10 cellular contexts compared by ENCODE assay signal in genomic region chr6:33770833-33771341, GRCh38. TPM values are rescaled to one million over a fixed set of nuclear protein-coding genes. Genes with fewer than 3 reads are reported as not detected.
A peak's percentile ranks its signal among the peaks of the same experiment; 100 is the strongest.
DNase-seq lines count a peak whose midpoint lies in the region; ATAC-seq, FAIRE-seq and TF ChIP-seq lines count a peak whose summit lies in the region.
"Had no signal": no experiment of that assay in that cellular context is flagged by ENCODE, and none has a peak within 500 bp of the region (broad histone marks: within the 10 kb centered on the region; RNA-seq: fewer than 3 reads in every experiment).

No MANE protein-coding gene starts in this region.

- peak overlapping the region in 4 of 5 experiments; percentile 2 to 45 (median 24) for H3K4me3 Mint-ChIP-seq in brain

- H3K9ac ChIP-seq in stomach smooth muscle (ENCODE audit: low read length in 2 of 2): peak overlapping the region in 1 of 2 donors; percentile 36

- peaks cover 4 to 12% (median 10%) of the 10 kb centered on the region in 5 experiments for H3K9me3 Mint-ChIP-seq in brain

- intact Hi-C loops in left lung (cut with DNase I): loop anchor here in 1 of 2 donors (5.0 to 10.0 kb wide), 2 partner anchors 254 to 381 kb away; no protein-coding TSS in a partner anchor

- H3K4me1 Mint-ChIP-seq in brain: peaks cover 54% of the 10 kb centered on the region

- ATAC-seq in left lung: peak; percentile 2
- ATAC-seq in HG03135 (IDR thresholded peaks at IDR 0.05; ENCODE audit: unreplicated experiment): no peak
- ATAC-seq in GM21390 (IDR thresholded peaks at IDR 0.05; ENCODE audit: unreplicated experiment): no peak

- H3K4me1 ChIP-seq in left lung (peaks cover 6 to 38% of the 10 kb centered on the region in 2 donors), stomach smooth muscle (ENCODE audit: control insufficient read depth, insufficient read depth, low read length) (peaks cover 34% of the 10 kb centered on the region)

- H3K27me3 ChIP-seq in left lung (peaks cover 0 to 5% of the 10 kb centered on the region in 2 donors), stomach smooth muscle (ENCODE audit: control insufficient read depth in 1 of 2, insufficient read depth in 2 of 2, low read length in 2 of 2) (no peaks in the 10 kb centered on the region)

- H3K9me3 ChIP-seq in left lung: no peaks in the 10 kb centered on the region
- no peaks in the 10 kb centered on the region for H3K9me3 ChIP-seq in stomach smooth muscle (ENCODE audit: control insufficient read depth in 2 of 2, low read length in 2 of 2)

- peaks cover 30% of the 10 kb centered on the region for H3K36me3 Mint-ChIP-seq in brain

- DNase-seq in HTR-8/SVneo (ENCODE audit: insufficient read length, low spot score) (no peak), left lung (no peak), C1 segment of cervical spinal cord (lab: John Stamatoyannopoulos, UW) (no peak), NCI-H345 treated with DMSO at 0.1 percent for 48 hours (lab: John Stamatoyannopoulos, UW; ENCODE audit: unreplicated experiment) (no peak)
- DNase-seq: NCI-H774 had no signal

- peak overlapping the region in 4 of 5 experiments; percentile 71 to 95 (median 84) for H3K27ac Mint-ChIP-seq in brain

- H3K4me3 ChIP-seq in left lung (no peak overlapping the region), stomach smooth muscle (ENCODE audit: low read length in 2 of 2) (peak overlapping the region in 1 of 2 donors; percentile 22)

- peaks cover 0 to 43% of the 10 kb centered on the region in 2 donors for H3K36me3 ChIP-seq in left lung
- peaks cover 25 to 32% of the 10 kb centered on the region in 2 donors for H3K36me3 ChIP-seq in stomach smooth muscle (ENCODE audit: control insufficient read depth in 2 of 2, insufficient read depth in 2 of 2, low read length in 2 of 2)

- peak; percentile 52 for FAIRE-seq in HTR-8/SVneo (lab: Jason Lieb, UNC)

- H3K27me3 Mint-ChIP-seq in brain: peaks cover 9% of the 10 kb centered on the region

- H3K27ac ChIP-seq in left lung (peak overlapping the region; percentile 45 to 63), stomach smooth muscle (ENCODE audit: low read length) (peak overlapping the region; percentile 49)

- TF ChIP-seq CTCF in brain (conservative IDR thresholded peaks at IDR 0.05) (no peak), left lung (IDR thresholded peaks at IDR 0.05) (no peak)

RNA-seq across cellular contexts. Expression of gene LEMD2, which starts 18.0 kb away (rescaled TPM):
- polyA plus RNA-seq in brain (ENCODE audit: insufficient read depth, low read depth, low replicate concordance): 49.4 TPM
- 10 to 100 TPM; 47.9 to 57.7 TPM for total RNA-seq in left lung

RNA-seq across cellular contexts. Expression of gene IP6K3, which starts 24.2 kb away (rescaled TPM):
- 6.4 TPM for polyA plus RNA-seq in brain (ENCODE audit: insufficient read depth, low read depth, low replicate concordance)
- total RNA-seq in left lung: 1 to 10 TPM in 1 of 2 donors, under 1 TPM in 1; 0.87 to 3.4 TPM

RNA-seq across cellular contexts. Expression of gene MLN, which starts 32.9 kb away (rescaled TPM):
- not detected for polyA plus RNA-seq in brain (ENCODE audit: insufficient read depth, low read depth, low replicate concordance)
- not detected for total RNA-seq in left lung
- total RNA-seq: renal cortical epithelial cell had no signal

RNA-seq across cellular contexts. Expression of gene UQCC2, which starts 59.4 kb away (rescaled TPM):
- polyA plus RNA-seq in brain (ENCODE audit: insufficient read depth, low read depth, low replicate concordance): 148 TPM
- total RNA-seq in left lung: 10 to 100 TPM; 60.3 to 73.7 TPM
